In the genomic region with DNA sequence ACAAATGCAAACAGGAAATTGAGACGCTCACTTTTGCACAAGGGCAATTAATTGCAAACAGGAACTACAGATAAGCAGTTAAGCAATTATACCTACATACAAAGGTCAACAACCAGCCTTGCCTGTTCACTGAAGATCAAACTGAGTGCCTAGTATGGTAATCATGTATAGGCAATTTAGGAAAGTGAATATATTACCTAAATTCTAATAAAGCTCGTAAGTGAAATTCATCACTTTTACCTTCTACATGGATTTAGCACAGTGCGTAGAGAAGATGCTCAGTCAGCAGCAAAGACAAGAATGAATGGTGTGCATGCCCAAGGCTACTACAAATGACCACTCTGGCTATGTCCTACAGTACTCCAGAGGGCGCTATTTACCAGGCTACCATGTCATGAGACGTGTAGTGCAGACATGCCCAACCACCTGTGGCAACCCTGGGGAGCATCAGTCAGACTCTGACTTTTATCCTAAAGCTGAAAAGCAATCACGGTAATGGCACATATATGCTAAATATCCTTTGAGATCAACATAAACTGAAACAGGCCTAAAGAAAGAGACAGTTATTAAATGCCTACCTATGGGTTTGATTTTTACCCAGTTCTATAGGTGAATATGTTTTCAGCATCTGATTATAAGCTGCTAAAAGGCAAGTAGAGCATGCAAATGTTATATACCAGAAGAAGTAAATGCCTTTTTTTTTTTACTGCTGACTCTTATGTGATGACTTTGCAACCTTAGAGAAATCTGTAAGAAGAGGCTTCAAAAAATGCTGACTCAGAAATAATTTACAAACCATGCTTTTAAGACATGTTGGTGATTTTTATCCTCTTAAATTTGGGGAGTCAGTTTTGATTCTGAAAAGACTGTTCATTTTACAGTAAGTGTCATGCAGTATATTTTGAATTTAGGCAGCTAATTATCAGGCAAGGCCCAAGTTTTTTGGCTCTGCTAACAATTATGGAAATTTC, we compare ENCODE assay signal across 8 cellular contexts.
DNase-seq lines count a peak whose midpoint lies in the region; ATAC-seq and TF ChIP-seq lines count a peak whose summit lies in the region.

No MANE protein-coding gene starts in this region.

- WGBS in esophagus squamous epithelium, 2 donors = 64 to 65% methylated on average over 6 of the region's 6 CpGs

- no peak overlapping the region for H3K4me3 Mint-ChIP-seq in neural progenitor cell

- H4K20me1 ChIP-seq in neural progenitor cell (ENCODE audit: low read depth) = no peaks in the 10 kb centered on the region

- H3K36me3 Mint-ChIP-seq in neural progenitor cell = no peaks in the 10 kb centered on the region

- no peak for TF ChIP-seq POLR2A in esophagus squamous epithelium (IDR thresholded peaks at IDR 0.05)

- H3K27ac ChIP-seq in esophagus squamous epithelium = no peak overlapping the region
- H3K27ac ChIP-seq in neural progenitor cell = no peak overlapping the region

- no peak overlapping the region for H3K9ac ChIP-seq in neural progenitor cell

- H3K4me3 ChIP-seq in esophagus squamous epithelium (no peak overlapping the region), neural progenitor cell (no peak overlapping the region)

- H3K27me3 ChIP-seq in esophagus squamous epithelium (no peaks in the 10 kb centered on the region), neural progenitor cell (no peaks in the 10 kb centered on the region)

- H3K27me3 Mint-ChIP-seq in neural progenitor cell (ENCODE audit: insufficient read depth, low read depth) = no peaks in the 10 kb centered on the region

- TF ChIP-seq CTCF in esophagus squamous epithelium (IDR thresholded peaks at IDR 0.05) = peak; percentile 42 to 83 (median 64)
- TF ChIP-seq CTCF in neural progenitor cell (IDR thresholded peaks at IDR 0.05) = peak; percentile 94

- H3K9me3 Mint-ChIP-seq in neural progenitor cell = no peaks in the 10 kb centered on the region

- H3K4me1 Mint-ChIP-seq in neural progenitor cell = no peaks in the 10 kb centered on the region

- no peaks in the 10 kb centered on the region for H3K9me3 ChIP-seq in esophagus squamous epithelium
- H3K9me3 ChIP-seq in neural progenitor cell (ENCODE audit: low read depth) = no peaks in the 10 kb centered on the region

- H3K27ac Mint-ChIP-seq in neural progenitor cell = no peak overlapping the region

- no peak overlapping the region for H3K4me2 ChIP-seq in neural progenitor cell

- no peaks in the 10 kb centered on the region for H3K36me3 ChIP-seq in esophagus squamous epithelium
- H3K36me3 ChIP-seq in neural progenitor cell = no peaks in the 10 kb centered on the region

- H3K4me1 ChIP-seq in esophagus squamous epithelium (peaks cover 0 to 1% (median 0%) of the 10 kb centered on the region in 3 donors), neural progenitor cell (peaks cover 22% of the 10 kb centered on the region)

- no peak overlapping the region for H2AFZ ChIP-seq in neural progenitor cell (replicated peaks)

- intact Hi-C loops in esophagus squamous epithelium (cut with DNase I) = no loop called here

- peak; percentile 63 for DNase-seq in D341Med (ENCODE audit: low spot score)
- peak; percentile 38 for DNase-seq in NCI-H82 treated with DMSO at 0.1 percent for 48 hours (lab: John Stamatoyannopoulos, UW; ENCODE audit: unreplicated experiment)
- peak; percentile 28 for DNase-seq in activated CD8-positive, alpha-beta memory T cell treated with anti-CD3 and anti-CD28 coated beads, Interleukin-2, amount 50 U/mL, for 1 hour (ENCODE audit: extremely low read depth)
- peak; percentile 2 for DNase-seq in esophagus squamous epithelium (lab: John Stamatoyannopoulos, UW)
- DNase-seq in neural progenitor cell (ENCODE audit: low spot score) = peak; percentile 88
- DNase-seq in ureter (ENCODE audit: low spot score) = peak; percentile 57

- peaks cover 3% of the 10 kb centered on the region for H3K79me2 ChIP-seq in neural progenitor cell (ENCODE audit: low read depth)

- peak; percentile 99 for ATAC-seq in GM21367 (IDR thresholded peaks at IDR 0.05; ENCODE audit: unreplicated experiment)
- ATAC-seq in HG03571 (IDR thresholded peaks at IDR 0.05; ENCODE audit: unreplicated experiment) = peak; percentile 98

- H3F3A ChIP-seq in neural progenitor cell (ENCODE audit: low read depth) = no peaks in the 10 kb centered on the region

Comparison
In these comparisons a context has a peak if more than half of its experiments do, and no peak if none do; other contexts are left out.
1. DNase-seq: peak in every context shown above with its lines; median percentile 88 in neural progenitor cell; 63 in D341Med; 57 in ureter; 38 in NCI-H82 treated with DMSO at 0.1 percent for 48 hours; 28 in activated CD8-positive, alpha-beta memory T cell treated with anti-CD3 and anti-CD28 coated beads, Interleukin-2, amount 50 U/mL, for 1 hour; 2 in esophagus squamous epithelium.